1 cellular context compared by ENCODE assay signal in the genomic region with DNA sequence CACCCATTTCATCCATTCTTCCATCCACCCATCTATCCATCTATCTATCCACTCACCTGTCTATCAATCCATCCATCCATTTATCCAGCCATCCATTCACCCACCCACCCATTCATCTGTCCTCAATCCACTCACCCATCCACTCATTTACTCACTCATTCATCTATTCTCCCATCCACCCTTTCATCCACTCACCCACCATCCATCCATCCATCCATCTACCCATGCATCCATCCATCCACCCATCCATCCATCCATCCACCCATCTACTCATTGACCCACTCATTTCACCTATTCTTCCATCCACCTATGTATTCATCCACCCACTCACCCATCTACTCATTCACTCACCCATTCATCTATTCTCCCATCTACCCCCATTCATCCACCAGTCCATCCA.
TF ChIP-seq lines count a peak whose summit lies in the region.

No MANE protein-coding gene starts in this region.

TF ChIP-seq in HepG2, 621 proteins besides CTCF, POLR2A, EP300 and RAD21:
- TF ChIP-seq SOX6 (IDR thresholded peaks at IDR 0.05), result peak; percentile 79; the same call in 1 of the 2 replicates
- no peak for TF ChIP-seq SOX6 (CRISPR knock-in tag; IDR thresholded peaks at IDR 0.05)
- peak; percentile 27; the same call in 1 of the 2 replicates for TF ChIP-seq LCORL (IDR thresholded peaks at IDR 0.05)
- no peak for TF ChIP-seq LCORL (CRISPR knock-in tag; IDR thresholded peaks at IDR 0.05)
- peak; percentile 88; the same call in 1 of the 2 replicates for TF ChIP-seq NBN (conservative IDR thresholded peaks at IDR 0.05)
- TF ChIP-seq, protein P1, sequence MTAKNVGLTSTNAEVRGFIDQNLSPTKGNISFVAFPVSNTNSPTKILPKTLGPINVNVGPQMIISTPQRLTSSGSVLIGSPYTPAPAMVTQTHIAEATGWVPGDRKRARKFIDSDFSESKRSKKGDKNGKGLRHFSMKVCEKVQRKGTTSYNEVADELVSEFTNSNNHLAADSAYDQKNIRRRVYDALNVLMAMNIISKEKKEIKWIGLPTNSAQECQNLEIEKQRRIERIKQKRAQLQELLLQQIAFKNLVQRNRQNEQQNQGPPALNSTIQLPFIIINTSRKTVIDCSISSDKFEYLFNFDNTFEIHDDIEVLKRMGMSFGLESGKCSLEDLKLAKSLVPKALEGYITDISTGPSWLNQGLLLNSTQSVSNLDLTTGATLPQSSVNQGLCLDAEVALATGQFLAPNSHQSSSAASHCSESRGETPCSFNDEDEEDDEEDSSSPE (CRISPR knock-in tag; IDR thresholded peaks at IDR 0.05), result no peak
- TF ChIP-seq, protein P2, sequence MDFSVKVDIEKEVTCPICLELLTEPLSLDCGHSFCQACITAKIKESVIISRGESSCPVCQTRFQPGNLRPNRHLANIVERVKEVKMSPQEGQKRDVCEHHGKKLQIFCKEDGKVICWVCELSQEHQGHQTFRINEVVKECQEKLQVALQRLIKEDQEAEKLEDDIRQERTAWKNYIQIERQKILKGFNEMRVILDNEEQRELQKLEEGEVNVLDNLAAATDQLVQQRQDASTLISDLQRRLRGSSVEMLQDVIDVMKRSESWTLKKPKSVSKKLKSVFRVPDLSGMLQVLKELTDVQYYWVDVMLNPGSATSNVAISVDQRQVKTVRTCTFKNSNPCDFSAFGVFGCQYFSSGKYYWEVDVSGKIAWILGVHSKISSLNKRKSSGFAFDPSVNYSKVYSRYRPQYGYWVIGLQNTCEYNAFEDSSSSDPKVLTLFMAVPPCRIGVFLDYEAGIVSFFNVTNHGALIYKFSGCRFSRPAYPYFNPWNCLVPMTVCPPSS (IDR thresholded peaks at IDR 0.05), result 0 out of 2 replicates have a peak, but pooled peaks have one; percentile 13
- TF ChIP-seq, protein P3, sequence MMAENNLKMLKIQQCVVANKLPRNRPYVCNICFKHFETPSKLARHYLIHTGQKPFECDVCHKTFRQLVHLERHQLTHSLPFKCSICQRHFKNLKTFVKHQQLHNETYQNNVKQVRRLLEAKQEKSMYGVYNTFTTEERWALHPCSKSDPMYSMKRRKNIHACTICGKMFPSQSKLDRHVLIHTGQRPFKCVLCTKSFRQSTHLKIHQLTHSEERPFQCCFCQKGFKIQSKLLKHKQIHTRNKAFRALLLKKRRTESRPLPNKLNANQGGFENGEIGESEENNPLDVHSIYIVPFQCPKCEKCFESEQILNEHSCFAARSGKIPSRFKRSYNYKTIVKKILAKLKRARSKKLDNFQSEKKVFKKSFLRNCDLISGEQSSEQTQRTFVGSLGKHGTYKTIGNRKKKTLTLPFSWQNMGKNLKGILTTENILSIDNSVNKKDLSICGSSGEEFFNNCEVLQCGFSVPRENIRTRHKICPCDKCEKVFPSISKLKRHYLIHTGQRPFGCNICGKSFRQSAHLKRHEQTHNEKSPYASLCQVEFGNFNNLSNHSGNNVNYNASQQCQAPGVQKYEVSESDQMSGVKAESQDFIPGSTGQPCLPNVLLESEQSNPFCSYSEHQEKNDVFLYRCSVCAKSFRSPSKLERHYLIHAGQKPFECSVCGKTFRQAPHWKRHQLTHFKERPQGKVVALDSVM (CRISPR knock-in tag; IDR thresholded peaks at IDR 0.05), result no peak
- TF ChIP-seq, protein P4, sequence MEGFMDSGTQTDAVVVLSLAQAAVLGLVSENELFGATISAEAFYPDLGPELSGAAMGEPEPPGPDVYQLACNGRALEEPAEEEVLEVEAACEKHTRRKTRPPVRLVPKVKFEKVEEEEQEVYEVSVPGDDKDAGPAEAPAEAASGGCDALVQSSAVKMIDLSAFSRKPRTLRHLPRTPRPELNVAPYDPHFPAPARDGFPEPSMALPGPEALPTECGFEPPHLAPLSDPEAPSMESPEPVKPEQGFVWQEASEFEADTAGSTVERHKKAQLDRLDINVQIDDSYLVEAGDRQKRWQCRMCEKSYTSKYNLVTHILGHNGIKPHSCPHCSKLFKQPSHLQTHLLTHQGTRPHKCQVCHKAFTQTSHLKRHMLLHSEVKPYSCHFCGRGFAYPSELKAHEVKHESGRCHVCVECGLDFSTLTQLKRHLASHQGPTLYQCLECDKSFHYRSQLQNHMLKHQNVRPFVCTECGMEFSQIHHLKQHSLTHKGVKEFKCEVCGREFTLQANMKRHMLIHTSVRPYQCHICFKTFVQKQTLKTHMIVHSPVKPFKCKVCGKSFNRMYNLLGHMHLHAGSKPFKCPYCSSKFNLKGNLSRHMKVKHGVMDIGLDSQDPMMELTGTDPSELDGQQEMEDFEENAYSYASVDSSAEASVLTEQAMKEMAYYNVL (CRISPR knock-in tag; IDR thresholded peaks at IDR 0.05; ENCODE audit: borderline replicate concordance), result 0 out of 2 replicates have a peak, but pooled peaks have one; percentile 21
- 0 out of 2 replicates have a peak, but pooled peaks have one; percentile 16 for TF ChIP-seq IKZF1 (IDR thresholded peaks at IDR 0.05)
TF ChIP-seq in HepG2: peak in this region for 6.
